ENCODE assay signal across 1 cellular context in genomic region chr18:9079863-9080528, GRCh38.
TF ChIP-seq lines count a peak whose summit lies in the region.

No MANE protein-coding gene starts in this region.

TF ChIP-seq in GM23338, 12 proteins besides CTCF, POLR2A, EP300 and RAD21 (continued from another document):
- TF ChIP-seq STAT1 (IDR thresholded peaks at IDR 0.05; ENCODE audit: unreplicated experiment) (no peak), POLR2AphosphoS5 (IDR thresholded peaks at IDR 0.05; ENCODE audit: low read depth) (no peak), REST (IDR thresholded peaks at IDR 0.05; ENCODE audit: unreplicated experiment) (no peak), NANOG (IDR thresholded peaks at IDR 0.05; ENCODE audit: borderline replicate concordance) (no peak), EZH2phosphoT487 (IDR thresholded peaks at IDR 0.05; ENCODE audit: unreplicated experiment) (no peak), ETS1 (IDR thresholded peaks at IDR 0.05) (no peak), EZH2 (IDR thresholded peaks at IDR 0.05; ENCODE audit: low read depth, unreplicated experiment) (no peak), JUNB (IDR thresholded peaks at IDR 0.05; ENCODE audit: unreplicated experiment) (no peak)
TF ChIP-seq in GM23338: peak in this region for 0.
